In the genomic region with DNA sequence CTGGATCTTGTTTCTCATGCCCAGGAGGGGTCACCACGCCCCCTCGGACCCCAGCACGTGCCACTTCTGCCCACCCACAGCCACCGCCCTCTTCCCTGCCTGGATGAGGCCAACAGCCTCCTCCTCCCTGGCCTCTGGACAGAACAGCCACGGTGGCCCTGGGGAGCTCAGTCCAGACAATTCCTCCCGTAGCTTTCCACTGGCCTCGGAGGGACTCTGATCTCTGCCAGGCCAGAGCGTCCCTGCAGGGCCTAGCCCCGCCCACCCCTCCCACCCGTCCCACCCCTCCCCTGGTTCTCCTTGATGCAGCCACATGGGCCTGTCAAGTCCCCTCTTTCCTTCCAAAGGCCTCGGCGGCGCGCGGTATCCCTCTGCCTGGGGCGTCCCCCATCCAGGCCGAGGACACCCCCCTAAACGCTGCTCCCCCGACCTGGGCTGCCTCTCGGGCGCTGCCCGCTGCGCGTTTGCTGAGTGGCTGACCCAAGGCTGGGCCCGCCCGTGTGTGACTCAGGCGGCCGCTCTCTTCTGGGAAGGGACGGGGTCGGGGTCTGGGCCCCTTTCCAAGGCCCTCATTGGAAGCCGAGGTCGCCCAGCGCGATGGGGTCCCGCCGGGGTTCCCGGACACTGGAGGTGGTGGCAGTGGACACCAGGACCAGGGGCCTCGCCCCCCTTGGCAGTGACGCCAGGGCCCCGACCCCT, we compare ENCODE assay signal across 8 cellular contexts. TPM values are rescaled to one million over a fixed set of nuclear protein-coding genes. Genes with fewer than 3 reads are reported as not detected.
DNase-seq lines count a peak whose midpoint lies in the region; ATAC-seq and TF ChIP-seq lines count a peak whose summit lies in the region.

No MANE protein-coding gene starts in this region.

- TF ChIP-seq EP300 in Ishikawa (IDR thresholded peaks at IDR 0.05; ENCODE audit: borderline replicate concordance): no peak; the same call in 1 of the 2 replicates

- no peaks in the 10 kb centered on the region for H3K27me3 Mint-ChIP-seq in CD8-positive, alpha-beta memory T cell
- H3K27me3 Mint-ChIP-seq in activated CD8-positive, alpha-beta T cell treated with anti-CD3 and anti-CD28 coated beads for 36 hours: no peaks in the 10 kb centered on the region

- peak overlapping the region; percentile 66 to 81 (median 74) for H3K4me3 Mint-ChIP-seq in CD8-positive, alpha-beta memory T cell
- peak overlapping the region; percentile 65 for H3K4me3 Mint-ChIP-seq in activated CD8-positive, alpha-beta T cell treated with anti-CD3 and anti-CD28 coated beads for 36 hours

- H3K36me3 Mint-ChIP-seq in CD8-positive, alpha-beta memory T cell: peaks cover 0 to 15% (median 1%) of the 10 kb centered on the region in 3 donors
- peaks cover 7% of the 10 kb centered on the region for H3K36me3 Mint-ChIP-seq in activated CD8-positive, alpha-beta T cell treated with anti-CD3 and anti-CD28 coated beads for 36 hours (ENCODE audit: low read depth)

- peak overlapping the region; percentile 77 for H3K4me3 ChIP-seq in CD8-positive, alpha-beta memory T cell (ENCODE audit: low read length)
- H3K4me3 ChIP-seq in fibroblast of lung (replicated peaks in 1 of 4; ENCODE audit: control extremely low read depth in 1 of 4, insufficient read depth in 1 of 4, low read depth in 3 of 4, low read length in 4 of 4): peak overlapping the region; percentile 59 to 87 (median 81)
- H3K4me3 ChIP-seq in muscle layer of colon (ENCODE audit: low read depth in 1 of 2, low read length in 2 of 2): peak overlapping the region; percentile 84 to 89

- no peaks in the 10 kb centered on the region for H3K9me3 ChIP-seq in CD8-positive, alpha-beta memory T cell (ENCODE audit: low read length)
- no peaks in the 10 kb centered on the region for H3K9me3 ChIP-seq in fibroblast of lung (ENCODE audit: control insufficient read depth, insufficient read depth, low read depth, low read length)
- no peaks in the 10 kb centered on the region for H3K9me3 ChIP-seq in muscle layer of colon (ENCODE audit: low read length)

- H3K36me3 ChIP-seq in CD8-positive, alpha-beta memory T cell (ENCODE audit: insufficient read depth, low read length): no peaks in the 10 kb centered on the region
- peaks cover 8% of the 10 kb centered on the region for H3K36me3 ChIP-seq in fibroblast of lung (ENCODE audit: control insufficient read depth, insufficient read depth, low read length)
- H3K36me3 ChIP-seq in muscle layer of colon (ENCODE audit: insufficient read depth, low read length): no peaks in the 10 kb centered on the region

- no peaks in the 10 kb centered on the region for H3K9me3 Mint-ChIP-seq in CD8-positive, alpha-beta memory T cell
- no peaks in the 10 kb centered on the region for H3K9me3 Mint-ChIP-seq in activated CD8-positive, alpha-beta T cell treated with anti-CD3 and anti-CD28 coated beads for 36 hours

- DNase-seq in CD8-positive, alpha-beta memory T cell: peak in 3 of 5 donors; percentile 16 to 30 (median 18)
- DNase-seq in activated CD8-positive, alpha-beta T cell treated with anti-CD3 and anti-CD28 coated beads for 36 hours: peak; percentile 28
- DNase-seq in fibroblast of lung (ENCODE audit: low read depth in 2 of 2) (peak; percentile 50 to 51), cerebellar nuclear complex (lab: John Stamatoyannopoulos, UW) (no peak)

- no peak for TF ChIP-seq RAD21 in Ishikawa (IDR thresholded peaks at IDR 0.05; ENCODE audit: low read depth)

- CTCF ChIA-PET in CD8-positive, alpha-beta memory T cell (lab: Charles Lee): interaction anchor here (1.2 to 1.5 kb wide), 2 partner anchors 10 to 12 kb away, joined by 3 read pairs; no protein-coding TSS in a partner anchor
- CTCF ChIA-PET in activated CD8-positive, alpha-beta T cell treated with anti-CD3 and anti-CD28 coated beads for 36 hours (lab: Charles Lee): interaction anchor here (1.7 kb wide), 1 partner anchor 27 kb away, joined by 9 read pairs; no protein-coding TSS in a partner anchor

- H3K27ac ChIP-seq in CD8-positive, alpha-beta memory T cell (ENCODE audit: low read depth, low read length): peak overlapping the region; percentile 61
- H3K27ac ChIP-seq in fibroblast of lung (ENCODE audit: insufficient read depth, low read length) (peak overlapping the region; percentile 81), muscle layer of colon (ENCODE audit: low read depth, low read length) (peak overlapping the region; percentile 96)

- ATAC-seq in GM19463 (IDR thresholded peaks at IDR 0.05; ENCODE audit: unreplicated experiment) (peak; percentile 6), HG03175 (IDR thresholded peaks at IDR 0.05; ENCODE audit: unreplicated experiment) (no peak)
- ATAC-seq in activated CD8-positive, alpha-beta T cell treated with anti-CD3 and anti-CD28 coated beads for 36 hours: peak; percentile 8

- peak overlapping the region in 5 of 8 donors; percentile 23 to 85 (median 55) for H3K27ac Mint-ChIP-seq in CD8-positive, alpha-beta memory T cell
- H3K27ac Mint-ChIP-seq in activated CD8-positive, alpha-beta T cell treated with anti-CD3 and anti-CD28 coated beads for 36 hours: no peak overlapping the region

- H3K79me2 ChIP-seq in fibroblast of lung (ENCODE audit: control insufficient read depth, insufficient read depth, low read length): peaks cover 5% of the 10 kb centered on the region

- intact Hi-C loops in activated CD8-positive, alpha-beta T cell treated with anti-CD3 and anti-CD28 coated beads for 36 hours (cut with micrococcal nuclease): no loop called here

- H3K4me1 ChIP-seq in CD8-positive, alpha-beta memory T cell (ENCODE audit: insufficient read depth, low read length): peaks cover 12% of the 10 kb centered on the region
- H3K4me1 ChIP-seq in fibroblast of lung (ENCODE audit: control insufficient read depth, extremely low read depth, insufficient read depth, low read length) (peaks cover 11% of the 10 kb centered on the region), muscle layer of colon (ENCODE audit: insufficient read depth, low read length) (peaks cover 18% of the 10 kb centered on the region)

- H2AFZ ChIP-seq in fibroblast of lung (ENCODE audit: low read length): peak overlapping the region; percentile 35

- POLR2A ChIA-PET in CD8-positive, alpha-beta memory T cell (lab: Charles Lee): interaction anchor here (0.6 to 1.7 kb wide), 3 partner anchors 57 to 260 kb away, joined by 3 to 5 read pairs (median 3); no protein-coding TSS in a partner anchor
- POLR2A ChIA-PET in activated CD8-positive, alpha-beta T cell treated with anti-CD3 and anti-CD28 coated beads for 36 hours (lab: Charles Lee): interaction anchor here (1.2 to 1.3 kb wide), 4 partner anchors 15 to 115 kb away, joined by 3 read pairs; partner anchors contain the start of gene RHBDD2

- H3K4me1 Mint-ChIP-seq in CD8-positive, alpha-beta memory T cell: peaks cover 24 to 48% (median 26%) of the 10 kb centered on the region in 3 donors
- peaks cover 16% of the 10 kb centered on the region for H3K4me1 Mint-ChIP-seq in activated CD8-positive, alpha-beta T cell treated with anti-CD3 and anti-CD28 coated beads for 36 hours (ENCODE audit: low read depth)

- TF ChIP-seq CTCF in activated CD8-positive, alpha-beta T cell treated with anti-CD3 and anti-CD28 coated beads for 36 hours (IDR thresholded peaks at IDR 0.05): no peak
- TF ChIP-seq CTCF in fibroblast of lung (conservative IDR thresholded peaks at IDR 0.05 in 1 of 2, IDR thresholded peaks at IDR 0.05 in 1 of 2; ENCODE audit: low read depth in 1 of 2, low read length in 2 of 2): no peak

- H3K4me2 ChIP-seq in fibroblast of lung (ENCODE audit: extremely low read depth, insufficient read depth, low read length): peak overlapping the region; percentile 80

- H4K20me1 ChIP-seq in fibroblast of lung (ENCODE audit: control insufficient read depth, extremely low read depth, insufficient read depth, low read length): no peaks in the 10 kb centered on the region

- H3K9ac ChIP-seq in fibroblast of lung (ENCODE audit: insufficient read depth, low read length): peak overlapping the region; percentile 78
- peak overlapping the region; percentile 53 for H3K9ac ChIP-seq in muscle layer of colon (ENCODE audit: low read length)

- H3K27me3 ChIP-seq in CD8-positive, alpha-beta memory T cell (ENCODE audit: insufficient read depth, low read length, poor library complexity, severe bottlenecking): no peaks in the 10 kb centered on the region
- no peaks in the 10 kb centered on the region for H3K27me3 ChIP-seq in fibroblast of lung (ENCODE audit: control insufficient read depth, insufficient read depth, low read length)
- H3K27me3 ChIP-seq in muscle layer of colon (ENCODE audit: control insufficient read depth in 1 of 2, insufficient read depth in 2 of 2, low read length in 2 of 2): no peaks in the 10 kb centered on the region

TF ChIP-seq in Ishikawa, 13 proteins besides CTCF, POLR2A, EP300 and RAD21 (continues in another document):
- TF ChIP-seq MAX (IDR thresholded peaks at IDR 0.05) (peak; percentile 72), ZBTB7A (IDR thresholded peaks at IDR 0.05; ENCODE audit: low read depth) (peak; percentile 47), TEAD4 (IDR thresholded peaks at IDR 0.05) (0 out of 2 replicates have a peak, but pooled peaks have one; percentile 15), EGR1 (IDR thresholded peaks at IDR 0.05) (peak; percentile 41; the same call in 1 of the 2 replicates), YY1 (IDR thresholded peaks at IDR 0.05; ENCODE audit: low read depth) (no peak), NFIC (IDR thresholded peaks at IDR 0.05) (no peak)

RNA-seq across cellular contexts. Expression of gene TMEM120A, which starts 0.6 kb away (rescaled TPM):
- 10 to 100 TPM; 30.6 to 41.5 TPM for total RNA-seq in CD8-positive, alpha-beta memory T cell
- 30.0 TPM for polyA plus RNA-seq in CD8-positive, alpha-beta memory T cell
- 10 to 100 TPM; 12.2 to 12.4 TPM for total RNA-seq in activated CD8-positive, alpha-beta T cell treated with anti-CD3 and anti-CD28 coated beads for 36 hours
- 27.7 and 56.1 TPM in 2 replicates for total RNA-seq in fibroblast of lung
- polyA plus RNA-seq in fibroblast of lung: 56.5 and 62.3 TPM in 2 replicates
- 49.7 and 50.7 TPM in 2 replicates for polyA plus RNA-seq in fibroblast of lung (2012)
- polyA minus RNA-seq in fibroblast of lung (ENCODE audit: low replicate concordance): 59.9 and 108 TPM in 2 replicates

RNA-seq across cellular contexts. Expression of gene STYXL1, which starts 54.0 kb away (rescaled TPM):
- total RNA-seq in CD8-positive, alpha-beta memory T cell: 10 to 100 TPM; 40.2 to 40.7 TPM
- 60.9 TPM for polyA plus RNA-seq in CD8-positive, alpha-beta memory T cell
- 10 to 100 TPM; 25.9 to 26.9 TPM for total RNA-seq in activated CD8-positive, alpha-beta T cell treated with anti-CD3 and anti-CD28 coated beads for 36 hours
- 49.0 and 49.3 TPM in 2 replicates for total RNA-seq in fibroblast of lung
- polyA plus RNA-seq in fibroblast of lung: 49.8 and 61.2 TPM in 2 replicates
- 34.7 and 41.7 TPM in 2 replicates for polyA plus RNA-seq in fibroblast of lung (2012)
- polyA minus RNA-seq in fibroblast of lung (ENCODE audit: low replicate concordance): 35.4 and 48.1 TPM in 2 replicates

RNA-seq across cellular contexts. Expression of gene MDH2, which starts 54.1 kb away (rescaled TPM):
- total RNA-seq in CD8-positive, alpha-beta memory T cell: 100 to 1,000 TPM; 272 to 282 TPM
- polyA plus RNA-seq in CD8-positive, alpha-beta memory T cell: 171 TPM
- 100 to 1,000 TPM; 278 to 292 TPM for total RNA-seq in activated CD8-positive, alpha-beta T cell treated with anti-CD3 and anti-CD28 coated beads for 36 hours
- total RNA-seq in fibroblast of lung: 29.5 and 49.4 TPM in 2 replicates
- 90.7 and 131 TPM in 2 replicates for polyA plus RNA-seq in fibroblast of lung
- polyA plus RNA-seq in fibroblast of lung (2012): 155 and 206 TPM in 2 replicates
- polyA minus RNA-seq in fibroblast of lung (ENCODE audit: low replicate concordance): 313 and 535 TPM in 2 replicates

Comparison
In these comparisons a context has a peak if more than half of its experiments do, and no peak if none do; other contexts are left out.
1. DNase-seq: peak in CD8-positive, alpha-beta memory T cell (3 of 5), activated CD8-positive, alpha-beta T cell treated with anti-CD3 and anti-CD28 coated beads for 36 hours (single experiment) and fibroblast of lung (2 of 2); none in cerebellar nuclear complex (0 of 2).
2. Peak in every context shown above with its lines, with median percentiles within 50 percentile points of each other: H3K27ac ChIP-seq and H3K4me3 ChIP-seq.